In genomic region chr1:3708696-3709246, GRCh38 we compare ENCODE assay signal across 1 cellular context.
TF ChIP-seq lines count a peak whose summit lies in the region.

No MANE protein-coding gene starts in this region.

TF ChIP-seq in WTC11, 78 proteins besides CTCF, POLR2A, EP300 and RAD21:
- TF ChIP-seq FOXK1 (CRISPR knock-in tag; IDR thresholded peaks at IDR 0.05), result no peak
- TF ChIP-seq MAX (CRISPR knock-in tag; IDR thresholded peaks at IDR 0.05), result no peak
- TF ChIP-seq ZNF219 (CRISPR knock-in tag; IDR thresholded peaks at IDR 0.05; ENCODE audit: borderline replicate concordance), result no peak
- no peak for TF ChIP-seq USF2 (CRISPR knock-in tag; IDR thresholded peaks at IDR 0.05)
- no peak for TF ChIP-seq IRF1 (CRISPR knock-in tag; IDR thresholded peaks at IDR 0.05)
- no peak for TF ChIP-seq E2F5 (CRISPR knock-in tag; IDR thresholded peaks at IDR 0.05)
- TF ChIP-seq ZBTB43 (CRISPR knock-in tag; IDR thresholded peaks at IDR 0.05), result no peak
- TF ChIP-seq STAT6 (CRISPR knock-in tag; conservative IDR thresholded peaks at IDR 0.05; ENCODE audit: low read depth), result no peak
- TF ChIP-seq SMAD3 (CRISPR knock-in tag; IDR thresholded peaks at IDR 0.05; ENCODE audit: borderline replicate concordance), result no peak
- TF ChIP-seq GRHL2 (CRISPR knock-in tag; IDR thresholded peaks at IDR 0.05; ENCODE audit: insufficient replicate concordance, severe bottlenecking), result no peak
- TF ChIP-seq FOXP4 (CRISPR knock-in tag; IDR thresholded peaks at IDR 0.05), result no peak
- TF ChIP-seq ZNF671 (CRISPR knock-in tag; IDR thresholded peaks at IDR 0.05), result no peak
- no peak for TF ChIP-seq ATF3 (CRISPR knock-in tag; conservative IDR thresholded peaks at IDR 0.05)
- no peak for TF ChIP-seq PRRX2 (CRISPR knock-in tag; IDR thresholded peaks at IDR 0.05)
- TF ChIP-seq ETV6 (CRISPR knock-in tag; IDR thresholded peaks at IDR 0.05), result no peak
- TF ChIP-seq AR (CRISPR knock-in tag; IDR thresholded peaks at IDR 0.05), result no peak
- TF ChIP-seq MLX (CRISPR knock-in tag; IDR thresholded peaks at IDR 0.05), result no peak
- TF ChIP-seq SMAD4 (CRISPR knock-in tag; IDR thresholded peaks at IDR 0.05), result no peak
- no peak for TF ChIP-seq TEAD4 (CRISPR knock-in tag; IDR thresholded peaks at IDR 0.05)
- no peak for TF ChIP-seq NR2C2 (CRISPR knock-in tag; IDR thresholded peaks at IDR 0.05)
